13 cellular contexts compared by ENCODE assay signal in the genomic region with DNA sequence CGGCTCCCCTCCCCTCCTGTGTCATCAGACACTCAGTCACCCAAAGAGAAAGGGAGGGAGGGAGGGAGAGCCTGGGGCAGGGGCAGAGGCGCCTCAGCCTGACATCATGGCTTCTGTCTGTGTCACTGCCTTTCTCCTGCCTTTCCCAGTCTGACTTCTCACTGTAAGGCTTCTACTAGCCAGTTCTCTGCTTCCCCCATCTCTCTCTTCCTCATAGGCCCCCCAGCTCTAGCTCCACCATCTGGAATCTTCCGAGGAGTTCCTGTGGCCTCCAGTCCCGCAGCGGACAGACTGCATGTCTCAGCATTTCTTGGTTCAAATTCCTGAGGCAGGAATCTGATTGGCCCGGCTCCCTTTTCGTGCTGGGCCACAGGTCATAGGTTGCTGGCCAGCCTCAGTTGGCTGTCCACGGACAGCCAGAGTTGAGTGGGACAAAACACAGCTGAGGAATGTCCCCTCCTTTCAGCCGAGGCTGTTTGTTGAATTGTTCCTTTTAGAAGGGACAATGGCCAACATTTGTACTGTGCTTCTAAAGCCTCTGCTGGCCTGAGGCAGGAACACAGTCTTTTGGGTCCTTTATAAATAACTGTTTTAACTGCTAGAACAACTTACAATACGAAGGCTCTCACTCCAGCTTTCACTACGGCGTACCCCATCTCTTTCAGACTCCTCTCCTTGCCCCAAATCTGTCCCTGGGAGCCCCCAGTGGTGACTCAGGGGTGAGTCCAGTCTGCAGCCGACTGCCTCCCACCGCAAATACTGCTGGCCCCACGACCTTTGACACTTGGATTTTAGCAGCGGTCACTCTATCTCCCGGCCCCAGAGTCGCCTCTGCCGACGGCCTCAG. TPM values are rescaled to one million over a fixed set of nuclear protein-coding genes. Genes with fewer than 3 reads are reported as not detected.
DNase-seq lines count a peak whose midpoint lies in the region; ATAC-seq, FAIRE-seq and TF ChIP-seq lines count a peak whose summit lies in the region.
"Had no signal": no experiment of that assay in that cellular context is flagged by ENCODE, and none has a peak within 500 bp of the region (broad histone marks: within the 10 kb centered on the region; RNA-seq: fewer than 3 reads in every experiment).

No MANE protein-coding gene starts in this region.

- peak; percentile 79 for DNase-seq in ELF-1 (ENCODE audit: low read depth, low spot score)
- DNase-seq in astrocyte (ENCODE audit: low read depth), result peak; percentile 21
- DNase-seq in left ventricle myocardium superior, result peak; percentile 35
- no peak for DNase-seq in omental fat pad (ENCODE audit: low spot score)
- DNase-seq in activated T-cell treated with anti-CD3 and anti-CD28 coated beads, Interleukin-2, amount 50 U/mL, for 48 hours, result no peak
- DNase-seq in SW 1271 (lab: John Stamatoyannopoulos, UW), result no peak
- DNase-seq in PC-9, result no peak
- DNase-seq in activated T-helper 2 cell treated with anti-CD3 and anti-CD28 coated beads, Interferon-gamma antibody, Interleukin-2, Interleukin-4, amounts not matched to agents 10 μg/mL and 5 μg/mL and 100 μg/mL, durations not matched to agents 14 hours and 24 hours and 36 hours (ENCODE audit: low spot score), result no peak
- DNase-seq: DMS53, MM.1S, NCI-H226 had no signal

- no peak overlapping the region for H3K27ac ChIP-seq in astrocyte (ENCODE audit: low read depth, low read length)
- no peak overlapping the region for H3K27ac ChIP-seq in PC-9

- TF ChIP-seq CTCF in astrocyte (IDR thresholded peaks at IDR 0.05; ENCODE audit: insufficient read depth, low read depth, low read length) (no peak), omental fat pad (IDR thresholded peaks at IDR 0.05) (no peak), PC-9 (conservative IDR thresholded peaks at IDR 0.05) (no peak)

- H3K36me3 Mint-ChIP-seq in astrocyte (ENCODE audit: low read depth, unreplicated experiment), result peaks cover 2% of the 10 kb centered on the region
- no peaks in the 10 kb centered on the region for H3K36me3 Mint-ChIP-seq in activated T-helper 2 cell treated with anti-CD3 and anti-CD28 coated beads, Interferon-gamma antibody, Interleukin-2, Interleukin-4, amounts not matched to agents 10 μg/mL and 5 μg/mL and 100 μg/mL, durations not matched to agents 14 hours and 24 hours and 36 hours (ENCODE audit: low read depth)

- no peaks in the 10 kb centered on the region for H3K27me3 ChIP-seq in astrocyte (ENCODE audit: insufficient read depth, low read length)
- H3K27me3 ChIP-seq in PC-9 (ENCODE audit: insufficient read depth, low read depth), result no peaks in the 10 kb centered on the region

- peak overlapping the region; percentile 91 for H3K27ac Mint-ChIP-seq in astrocyte (ENCODE audit: unreplicated experiment)
- H3K27ac Mint-ChIP-seq in activated T-helper 2 cell treated with anti-CD3 and anti-CD28 coated beads, Interferon-gamma antibody, Interleukin-2, Interleukin-4, amounts not matched to agents 10 μg/mL and 5 μg/mL and 100 μg/mL, durations not matched to agents 14 hours and 24 hours and 36 hours, result no peak overlapping the region

- H4K20me1 ChIP-seq in astrocyte (ENCODE audit: insufficient read depth, low read length), result no peaks in the 10 kb centered on the region
- H4K20me1 ChIP-seq in PC-9 (ENCODE audit: insufficient read depth), result no peaks in the 10 kb centered on the region

- no TSS peak for BruUV-seq in PC-9 (replicated peaks; lab: Mats Ljungman, UMichigan)

- POLR2A ChIA-PET in PC-9 (lab: Charles Lee; ENCODE audit: unreplicated experiment), result no interaction called here

- no peaks in the 10 kb centered on the region for H3K79me2 ChIP-seq in astrocyte (ENCODE audit: insufficient read depth, low read length)
- no peaks in the 10 kb centered on the region for H3K79me2 ChIP-seq in PC-9 (ENCODE audit: low read depth)

- no peaks in the 10 kb centered on the region for H3F3A ChIP-seq in PC-9 (ENCODE audit: insufficient read depth, low read depth)

- no peak for FAIRE-seq in astrocyte (lab: Jason Lieb, UNC)
- FAIRE-seq: urothelium cell line had no signal

- H3K4me1 Mint-ChIP-seq in astrocyte (ENCODE audit: low read depth, unreplicated experiment), result peaks cover 24% of the 10 kb centered on the region
- H3K4me1 Mint-ChIP-seq in activated T-helper 2 cell treated with anti-CD3 and anti-CD28 coated beads, Interferon-gamma antibody, Interleukin-2, Interleukin-4, amounts not matched to agents 10 μg/mL and 5 μg/mL and 100 μg/mL, durations not matched to agents 14 hours and 24 hours and 36 hours (ENCODE audit: low read depth), result no peaks in the 10 kb centered on the region

- H3K4me3 ChIP-seq in astrocyte (ENCODE audit: insufficient read depth, low read depth, low read length), result no peak overlapping the region
- H3K4me3 ChIP-seq in PC-9, result no peak overlapping the region

- H3K27me3 Mint-ChIP-seq in astrocyte (ENCODE audit: low read depth, unreplicated experiment), result peaks cover 4% of the 10 kb centered on the region
- H3K27me3 Mint-ChIP-seq in activated T-helper 2 cell treated with anti-CD3 and anti-CD28 coated beads, Interferon-gamma antibody, Interleukin-2, Interleukin-4, amounts not matched to agents 10 μg/mL and 5 μg/mL and 100 μg/mL, durations not matched to agents 14 hours and 24 hours and 36 hours (ENCODE audit: low read depth), result no peaks in the 10 kb centered on the region

- H3K4me1 ChIP-seq in astrocyte (ENCODE audit: insufficient read depth, low read length) (peaks cover 5% of the 10 kb centered on the region), PC-9 (replicated peaks; ENCODE audit: insufficient read depth) (no peaks in the 10 kb centered on the region)

- H3K4me3 Mint-ChIP-seq in astrocyte (ENCODE audit: unreplicated experiment), result peak overlapping the region; percentile 75
- H3K4me3 Mint-ChIP-seq in activated T-helper 2 cell treated with anti-CD3 and anti-CD28 coated beads, Interferon-gamma antibody, Interleukin-2, Interleukin-4, amounts not matched to agents 10 μg/mL and 5 μg/mL and 100 μg/mL, durations not matched to agents 14 hours and 24 hours and 36 hours (ENCODE audit: low read depth), result no peak overlapping the region

- H3K36me3 ChIP-seq in astrocyte (ENCODE audit: insufficient read depth, low read length) (no peaks in the 10 kb centered on the region), PC-9 (ENCODE audit: low read depth) (no peaks in the 10 kb centered on the region)

- H3K9me3 ChIP-seq in astrocyte (ENCODE audit: insufficient read depth, low read depth, low read length) (no peaks in the 10 kb centered on the region), PC-9 (ENCODE audit: insufficient read depth, low read depth) (no peaks in the 10 kb centered on the region)

- H2AFZ ChIP-seq in astrocyte (ENCODE audit: low read depth, low read length), result peak overlapping the region; percentile 71
- H2AFZ ChIP-seq in PC-9, result no peak overlapping the region

- ATAC-seq in left ventricle myocardium superior, result peak; percentile 55
- ATAC-seq in omental fat pad (ENCODE audit: low FRiP score), result peak; percentile 27

- no peak overlapping the region for H3K9ac ChIP-seq in astrocyte (ENCODE audit: low read length)

- H3K9me2 ChIP-seq in PC-9 (ENCODE audit: insufficient read depth), result no peaks in the 10 kb centered on the region

- intact Hi-C loops in left ventricle myocardium superior (cut with micrococcal nuclease), result no loop called here
- intact Hi-C loops in PC-9 (cut with micrococcal nuclease; ENCODE audit: unreplicated experiment), result no loop called here
- intact Hi-C loops in activated T-helper 2 cell treated with anti-CD3 and anti-CD28 coated beads, Interferon-gamma antibody, Interleukin-2, Interleukin-4, amounts not matched to agents 10 μg/mL and 5 μg/mL and 100 μg/mL, durations not matched to agents 14 hours and 24 hours and 36 hours (cut with micrococcal nuclease), result no loop called here

- CTCF ChIA-PET in PC-9 (lab: Charles Lee), result no interaction called here

- peaks cover 7% of the 10 kb centered on the region for H3K9me3 Mint-ChIP-seq in astrocyte (ENCODE audit: unreplicated experiment)
- no peaks in the 10 kb centered on the region for H3K9me3 Mint-ChIP-seq in activated T-helper 2 cell treated with anti-CD3 and anti-CD28 coated beads, Interferon-gamma antibody, Interleukin-2, Interleukin-4, amounts not matched to agents 10 μg/mL and 5 μg/mL and 100 μg/mL, durations not matched to agents 14 hours and 24 hours and 36 hours

- peak overlapping the region; percentile 39 for H3K4me2 ChIP-seq in astrocyte (ENCODE audit: low read length)
- no peak overlapping the region for H3K4me2 ChIP-seq in PC-9

RNA-seq across cellular contexts. Expression of a gene that starts 18.8 kb away (rescaled TPM):
- total RNA-seq in astrocyte (8.5 and 14.5 TPM in 2 replicates), left ventricle myocardium superior (0.25 TPM), omental fat pad (1 to 10 TPM; 1.3 to 2.7 (median 1.7) TPM), PC-9 (2021) (1.7 and 2.0 TPM in 2 replicates)
- total RNA-seq in activated T-helper 2 cell treated with anti-CD3 and anti-CD28 coated beads, Interferon-gamma antibody, Interleukin-2, Interleukin-4, amounts not matched to agents 10 μg/mL and 5 μg/mL and 100 μg/mL, durations not matched to agents 14 hours and 24 hours and 36 hours, result not detected in 2 replicates
- total RNA-seq: renal cortical epithelial cell had no signal

Comparison
In these comparisons a context has a peak if more than half of its experiments do, and no peak if none do; other contexts are left out.
1. DNase-seq: peak in ELF-1 (single experiment), astrocyte (single experiment) and left ventricle myocardium superior (single experiment); none in omental fat pad (single experiment), activated T-cell treated with anti-CD3 and anti-CD28 coated beads, Interleukin-2, amount 50 U/mL, for 48 hours (0 of 2), SW 1271 (0 of 2), PC-9 (0 of 2) and activated T-helper 2 cell treated with anti-CD3 and anti-CD28 coated beads, Interferon-gamma antibody, Interleukin-2, Interleukin-4, amounts not matched to agents 10 μg/mL and 5 μg/mL and 100 μg/mL, durations not matched to agents 14 hours and 24 hours and 36 hours (single experiment).